35 cellular contexts compared by ENCODE assay signal in genomic region chr12:3542156-3542555, GRCh38. TPM values are rescaled to one million over a fixed set of nuclear protein-coding genes. Genes with fewer than 3 reads are reported as not detected.
"Had no signal": no experiment of that assay in that cellular context is flagged by ENCODE, and none has a peak within 500 bp of the region (broad histone marks: within the 10 kb centered on the region; RNA-seq: fewer than 3 reads in every experiment).

No MANE protein-coding gene starts in this region.

- H3K27ac ChIP-seq: adrenal gland, body of pancreas, brain microvascular endothelial cell, breast epithelium, VCaP had no signal

- H3K36me3 ChIP-seq: adrenal gland, brain microvascular endothelial cell, breast epithelium had no signal

- H3K9me3 ChIP-seq: adrenal gland, body of pancreas, breast epithelium had no signal

- H3K27me3 ChIP-seq: body of pancreas had no signal

- H3K4me1 ChIP-seq: adrenal gland, breast epithelium had no signal

- DNase-seq: activated B cell treated with CpG ODN at 0.5 μM for 24 hours; activated CD4-positive, alpha-beta memory T cell treated with anti-CD3 and anti-CD28 coated beads, Interleukin-2, amount 10 ng/mL, durations not matched to agents 7 days and 5 days; activated CD4-positive, alpha-beta T cell treated with anti-CD3 and anti-CD28 coated beads for 36 hours; activated CD4-positive, alpha-beta T cell treated with anti-CD3 and anti-CD28 coated beads for 48 hours; activated CD4-positive, alpha-beta T cell treated with anti-CD3 and anti-CD28 coated beads, Interleukin-2, amount 10 ng/mL, durations not matched to agents 7 days and 5 days; activated CD4-positive, alpha-beta T cell treated with anti-CD3 and anti-CD28 coated beads, Interleukin-2, amount 50 U/mL, for 48 hours; activated CD4-positive, CD25-positive, alpha-beta regulatory T cell treated with anti-CD3 and anti-CD28 coated beads, Interleukin-2, amount 50 U/mL, for 72 hours; activated CD8-positive, alpha-beta memory T cell treated with anti-CD3 and anti-CD28 coated beads, Interleukin-2, amount 10 ng/mL, durations not matched to agents 7 days and 5 days; activated CD8-positive, alpha-beta memory T cell treated with anti-CD3 and anti-CD28 coated beads, Interleukin-2, amount 50 U/mL, for 48 hours; activated CD8-positive, alpha-beta T cell treated with anti-CD3 and anti-CD28 coated beads, Interleukin-2, amount 10 ng/mL, durations not matched to agents 7 days and 5 days; activated effector memory CD4-positive, alpha-beta T cell treated with anti-CD3 and anti-CD28 coated beads, Interleukin-2, amount 50 U/mL, for 16 hours; activated gamma-delta T cell treated with Interleukin-2 at 50 U/mL for 16 hours; activated naive CD4-positive, alpha-beta T cell; activated naive CD4-positive, alpha-beta T cell treated with anti-CD3 and anti-CD28 coated beads for 36 hours; activated naive CD4-positive, alpha-beta T cell treated with anti-CD3 and anti-CD28 coated beads, Interleukin-2, amount 50 U/mL, for 16 hours; activated naive CD8-positive, alpha-beta T cell treated with anti-CD3 and anti-CD28 coated beads for 36 hours; activated T-cell treated with anti-CD3 and anti-CD28 coated beads, Interleukin-2, amount 50 U/mL, for 1 hour; activated T-cell treated with anti-CD3 and anti-CD28 coated beads, Interleukin-2, amount 50 U/mL, for 4 hours; activated T-cell treated with anti-CD3 and anti-CD28 coated beads, Interleukin-2, amount 50 U/mL, for 72 hours; amniotic stem cell; aorta; body of pancreas; central memory CD4-positive, alpha-beta T cell; SW 1271; T-helper 1 cell; T-helper 2 cell; T-helper 9 cell had no signal

- H3K4me3 ChIP-seq: adrenal gland, body of pancreas, breast epithelium had no signal

RNA-seq across cellular contexts. Expression of gene PRMT8, which starts 51.2 kb away (rescaled TPM):
- total RNA-seq: activated B cell treated with CpG ODN at 0.5 μM for 24 hours; activated CD4-positive, alpha-beta memory T cell treated with anti-CD3 and anti-CD28 coated beads, Interleukin-2, amount 10 ng/mL, durations not matched to agents 7 days and 5 days; activated CD4-positive, alpha-beta T cell treated with anti-CD3 and anti-CD28 coated beads for 36 hours; activated CD4-positive, alpha-beta T cell treated with anti-CD3 and anti-CD28 coated beads, Interleukin-2, amount 10 ng/mL, durations not matched to agents 7 days and 5 days; activated CD8-positive, alpha-beta memory T cell treated with anti-CD3 and anti-CD28 coated beads, Interleukin-2, amount 10 ng/mL, durations not matched to agents 7 days and 5 days; activated CD8-positive, alpha-beta T cell treated with anti-CD3 and anti-CD28 coated beads, Interleukin-2, amount 10 ng/mL, durations not matched to agents 7 days and 5 days; activated naive CD4-positive, alpha-beta T cell treated with anti-CD3 and anti-CD28 coated beads for 36 hours; activated naive CD4-positive, alpha-beta T cell treated with anti-CD3 and anti-CD28 coated beads, Interleukin-2, amount 50 U/mL, for 72 hours; activated naive CD8-positive, alpha-beta T cell treated with anti-CD3 and anti-CD28 coated beads for 36 hours; activated T-cell treated with anti-CD3 and anti-CD28 coated beads, Interleukin-2, amount 50 U/mL, for 4 hours; activated T-cell treated with anti-CD3 and anti-CD28 coated beads, Interleukin-2, amount 50 U/mL, for 72 hours; activated T-helper 1 cell treated with anti-CD3 and anti-CD28 coated beads, Interleukin-12 subunit alpha, Interleukin-12 subunit beta, Interleukin-2, Interleukin-4 antibody, amounts not matched to agents 30 ng/mL and 10 ng/mL and 1 ng/mL, durations not matched to agents 14 hours and 24 hours and 36 hours; activated T-helper 17 cell treated with anti-CD3 and anti-CD28 coated beads, Interleukin-2, amount 50 U/mL, for 72 hours; adrenal gland; aorta; breast epithelium; cardiac septum had no signal
- polyA plus RNA-seq: aorta had no signal
